ENCODE assay signal across 8 cellular contexts in genomic region chr2:159035790-159036411, GRCh38.
DNase-seq lines count a peak whose midpoint lies in the region; ATAC-seq and TF ChIP-seq lines count a peak whose summit lies in the region.

No MANE protein-coding gene starts in this region.

- no peak for ATAC-seq in GM18520 (IDR thresholded peaks at IDR 0.05; ENCODE audit: unreplicated experiment)

- H3K27me3 Mint-ChIP-seq in type B pancreatic cell: no peaks in the 10 kb centered on the region

- H3K4me1 Mint-ChIP-seq in type B pancreatic cell (ENCODE audit: unreplicated experiment): peaks cover 46% of the 10 kb centered on the region

- DNase-seq in Daoy (ENCODE audit: low read depth) (peak; percentile 64), M059J (ENCODE audit: low read depth) (peak; percentile 78), iPS-NIHi11 (ENCODE audit: low spot score) (peak; percentile 69), type B pancreatic cell (ENCODE audit: extremely low spot score, unreplicated experiment) (no peak), RKO (ENCODE audit: low spot score) (no peak)
- peak; percentile 4 for DNase-seq in activated CD4-positive, alpha-beta T cell treated with anti-CD3 and anti-CD28 coated beads, Interleukin-2, amount 50 U/mL, for 1 hour
- no peak for DNase-seq in activated T-cell treated with anti-CD3 and anti-CD28 coated beads, Interleukin-2, amount 50 U/mL, for 1 hour

- no peak for TF ChIP-seq CTCF in type B pancreatic cell (conservative IDR thresholded peaks at IDR 0.05)

- peak overlapping the region; percentile 57 for H3K27ac Mint-ChIP-seq in type B pancreatic cell

- peaks cover 48% of the 10 kb centered on the region for H3K36me3 Mint-ChIP-seq in type B pancreatic cell

- H3K9me3 Mint-ChIP-seq in type B pancreatic cell: peaks cover 17% of the 10 kb centered on the region

- no peak overlapping the region for H3K4me3 Mint-ChIP-seq in type B pancreatic cell

Comparison
In these comparisons a context has a peak if more than half of its experiments do, and no peak if none do; other contexts are left out.
1. DNase-seq: peak in Daoy (single experiment), M059J (single experiment), activated CD4-positive, alpha-beta T cell treated with anti-CD3 and anti-CD28 coated beads, Interleukin-2, amount 50 U/mL, for 1 hour (single experiment) and iPS-NIHi11 (single experiment); none in type B pancreatic cell (single experiment), activated T-cell treated with anti-CD3 and anti-CD28 coated beads, Interleukin-2, amount 50 U/mL, for 1 hour (single experiment) and RKO (single experiment).